In the genomic region with DNA sequence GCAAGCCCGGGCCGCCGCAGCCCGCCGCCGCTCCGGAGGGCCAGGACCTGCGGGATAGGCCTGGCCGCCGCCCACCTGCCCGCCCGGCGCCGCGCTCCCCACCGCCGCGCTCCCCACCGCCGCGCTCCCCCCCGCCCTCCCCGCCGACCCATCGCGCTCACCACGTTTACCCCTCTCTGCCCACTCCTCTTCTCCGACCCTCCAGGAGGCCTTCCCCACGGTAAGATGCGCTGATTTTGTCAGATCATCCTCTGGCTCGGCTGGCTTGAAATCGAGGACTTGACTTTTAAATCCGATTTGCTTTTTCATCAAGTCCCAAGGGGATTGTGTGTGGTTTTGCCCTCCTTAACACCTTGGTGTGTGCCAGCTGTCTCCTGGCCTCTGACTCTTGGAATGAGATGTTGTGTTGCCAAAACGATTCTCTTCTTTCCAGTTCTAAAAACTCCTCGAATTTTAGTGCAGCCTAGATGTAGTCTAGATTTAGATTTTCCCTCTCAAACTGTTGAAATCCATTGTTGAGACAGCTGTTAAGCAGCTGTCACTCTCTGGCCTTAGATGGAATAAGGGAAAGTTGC, we compare ENCODE assay signal across 8 cellular contexts. TPM values are rescaled to one million over a fixed set of nuclear protein-coding genes. Genes with fewer than 3 reads are reported as not detected.
DNase-seq lines count a peak whose midpoint lies in the region; ATAC-seq and TF ChIP-seq lines count a peak whose summit lies in the region.

No MANE protein-coding gene starts in this region.

- no peaks in the 10 kb centered on the region for H3K9me3 ChIP-seq in BLaER1

- no peak for DNase-seq in HFFc6
- DNase-seq in activated naive CD8-positive, alpha-beta T cell treated with anti-CD3 and anti-CD28 coated beads for 36 hours = no peak
- DNase-seq in iPS-NIHi11 (ENCODE audit: low spot score) = peak; percentile 52
- DNase-seq in erythroblast (lab: John Stamatoyannopoulos, UW) = no peak

- H3K36me3 Mint-ChIP-seq in HFFc6 (ENCODE audit: low read depth) = peaks cover 36% of the 10 kb centered on the region
- H3K36me3 Mint-ChIP-seq in activated naive CD8-positive, alpha-beta T cell treated with anti-CD3 and anti-CD28 coated beads for 36 hours = peaks cover 33% of the 10 kb centered on the region
- H3K36me3 Mint-ChIP-seq in stimulated activated naive CD8-positive, alpha-beta T cell treated with anti-CD3 and anti-CD28 coated beads, Interleukin-15, Interleukin-2, amounts not matched to agents 100 ng/mL and 50 ng/mL, for 24 hours (ENCODE audit: low read depth) = peaks cover 59% of the 10 kb centered on the region

- no peaks in the 10 kb centered on the region for H3K27me3 ChIP-seq in BLaER1

- TF ChIP-seq CTCF in HFFc6 (IDR thresholded peaks at IDR 0.05) = no peak

- peak overlapping the region; percentile 92 for H3K27ac ChIP-seq in BLaER1

- H3K27ac Mint-ChIP-seq in HFFc6 = peak overlapping the region; percentile 93
- peak overlapping the region; percentile 95 for H3K27ac Mint-ChIP-seq in activated naive CD8-positive, alpha-beta T cell treated with anti-CD3 and anti-CD28 coated beads for 36 hours
- peak overlapping the region; percentile 93 for H3K27ac Mint-ChIP-seq in stimulated activated naive CD8-positive, alpha-beta T cell treated with anti-CD3 and anti-CD28 coated beads, Interleukin-15, Interleukin-2, amounts not matched to agents 100 ng/mL and 50 ng/mL, for 24 hours

- peaks cover 54% of the 10 kb centered on the region for H3K36me3 ChIP-seq in BLaER1

- peak overlapping the region; percentile 94 for H3K4me3 ChIP-seq in BLaER1

- peaks cover 7% of the 10 kb centered on the region for H3K27me3 Mint-ChIP-seq in HFFc6 (ENCODE audit: insufficient read depth)
- no peaks in the 10 kb centered on the region for H3K27me3 Mint-ChIP-seq in activated naive CD8-positive, alpha-beta T cell treated with anti-CD3 and anti-CD28 coated beads for 36 hours
- no peaks in the 10 kb centered on the region for H3K27me3 Mint-ChIP-seq in stimulated activated naive CD8-positive, alpha-beta T cell treated with anti-CD3 and anti-CD28 coated beads, Interleukin-15, Interleukin-2, amounts not matched to agents 100 ng/mL and 50 ng/mL, for 24 hours

- TF ChIP-seq POLR2A in erythroblast (IDR thresholded peaks at IDR 0.05; ENCODE audit: low read length) = no peak

- peaks cover 24% of the 10 kb centered on the region for H3K4me1 Mint-ChIP-seq in HFFc6 (ENCODE audit: low read depth)
- peaks cover 26% of the 10 kb centered on the region for H3K4me1 Mint-ChIP-seq in activated naive CD8-positive, alpha-beta T cell treated with anti-CD3 and anti-CD28 coated beads for 36 hours
- peaks cover 34% of the 10 kb centered on the region for H3K4me1 Mint-ChIP-seq in stimulated activated naive CD8-positive, alpha-beta T cell treated with anti-CD3 and anti-CD28 coated beads, Interleukin-15, Interleukin-2, amounts not matched to agents 100 ng/mL and 50 ng/mL, for 24 hours (ENCODE audit: low read depth)

- peak overlapping the region; percentile 88 for H3K4me2 ChIP-seq in BLaER1

- peaks cover 39% of the 10 kb centered on the region for H4K20me1 ChIP-seq in BLaER1

- no peak for ATAC-seq in HG03457 (IDR thresholded peaks at IDR 0.05; ENCODE audit: unreplicated experiment)
- ATAC-seq in GM21723 (IDR thresholded peaks at IDR 0.05; ENCODE audit: unreplicated experiment) = no peak

- H3K4me3 Mint-ChIP-seq in HFFc6 = peak overlapping the region; percentile 95
- peak overlapping the region; percentile 97 for H3K4me3 Mint-ChIP-seq in activated naive CD8-positive, alpha-beta T cell treated with anti-CD3 and anti-CD28 coated beads for 36 hours
- peak overlapping the region; percentile 100 for H3K4me3 Mint-ChIP-seq in stimulated activated naive CD8-positive, alpha-beta T cell treated with anti-CD3 and anti-CD28 coated beads, Interleukin-15, Interleukin-2, amounts not matched to agents 100 ng/mL and 50 ng/mL, for 24 hours

- H3K9ac ChIP-seq in BLaER1 = peak overlapping the region; percentile 93

- H3K4me1 ChIP-seq in BLaER1 = peaks cover 16% of the 10 kb centered on the region

- no peaks in the 10 kb centered on the region for H3K9me3 Mint-ChIP-seq in HFFc6
- no peaks in the 10 kb centered on the region for H3K9me3 Mint-ChIP-seq in activated naive CD8-positive, alpha-beta T cell treated with anti-CD3 and anti-CD28 coated beads for 36 hours
- H3K9me3 Mint-ChIP-seq in stimulated activated naive CD8-positive, alpha-beta T cell treated with anti-CD3 and anti-CD28 coated beads, Interleukin-15, Interleukin-2, amounts not matched to agents 100 ng/mL and 50 ng/mL, for 24 hours = no peaks in the 10 kb centered on the region

RNA-seq across cellular contexts. Expression of gene POM121, which starts 0.7 kb away (rescaled TPM):
- 10 to 100 TPM; 40.4 to 43.9 (median 42.2) TPM for total RNA-seq in HFFc6 (2021; fragmentation: NEBNext Ultra II Directional; extraction: Animal tissue kit (Norgen Biotek cat#: 25700))
- total RNA-seq in activated naive CD8-positive, alpha-beta T cell treated with anti-CD3 and anti-CD28 coated beads for 36 hours = 10 to 100 TPM; 82.5 to 86.6 TPM

RNA-seq across cellular contexts. Expression of gene TRIM74, which starts 43.6 kb away (rescaled TPM):
- total RNA-seq in HFFc6 (2021; fragmentation: NEBNext Ultra II Directional; extraction: Animal tissue kit (Norgen Biotek cat#: 25700)) = under 1 TPM in 1 of 6 experiments, not detected in 5; 0.21 TPM
- under 1 TPM in 1 of 2 experiments, not detected in 1; 0.35 TPM for total RNA-seq in activated naive CD8-positive, alpha-beta T cell treated with anti-CD3 and anti-CD28 coated beads for 36 hours
